Comparison of ENCODE assay signal across 22 cellular contexts in the genomic region with DNA sequence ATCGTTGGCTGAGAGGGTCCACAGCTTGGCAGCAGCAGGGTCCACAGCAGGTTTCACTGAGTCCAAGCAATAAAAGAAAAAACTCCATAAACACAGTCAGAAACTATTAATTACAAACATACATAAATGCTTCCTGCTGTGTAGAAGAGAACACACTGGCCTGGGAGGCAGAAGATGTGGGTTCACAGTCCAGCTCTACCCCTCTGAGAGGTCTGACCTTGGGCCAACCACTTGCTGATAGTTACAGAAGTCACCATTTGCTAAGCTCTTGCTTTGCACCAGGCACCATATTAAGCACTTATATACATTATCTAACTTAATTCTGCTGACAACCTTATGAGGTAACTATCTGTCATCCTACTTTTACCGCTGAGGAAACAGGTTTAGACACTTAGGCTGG. TPM values are rescaled to one million over a fixed set of nuclear protein-coding genes. Genes with fewer than 3 reads are reported as not detected.
"Had no signal": no experiment of that assay in that cellular context is flagged by ENCODE, and none has a peak within 500 bp of the region (broad histone marks: within the 10 kb centered on the region; RNA-seq: fewer than 3 reads in every experiment).

No MANE protein-coding gene starts in this region.

- H3K4me1 ChIP-seq: left lung, upper lobe of right lung had no signal

- H3K9me3 Mint-ChIP-seq: activated CD4-positive, alpha-beta memory T cell treated with anti-CD3 and anti-CD28 coated beads for 36 hours; stimulated activated memory B cell treated with anti-CD40 and anti-IgM and Interleukin-4, amounts not matched to agents 10 μg/mL and 1 μg/mL and 100 μg/mL, for 72 hours had no signal

- H3K27me3 ChIP-seq: brain microvascular endothelial cell, dorsolateral prefrontal cortex, left lung, upper lobe of right lung had no signal

- H3K4me3 Mint-ChIP-seq: activated CD4-positive, alpha-beta memory T cell treated with anti-CD3 and anti-CD28 coated beads for 36 hours; naive B cell; stimulated activated memory B cell treated with anti-CD40 and anti-IgM and Interleukin-4, amounts not matched to agents 10 μg/mL and 1 μg/mL and 100 μg/mL, for 72 hours had no signal

- H3K9me3 ChIP-seq: left lung, thoracic aorta, upper lobe of right lung had no signal

- DNase-seq: activated CD4-positive, alpha-beta memory T cell treated with anti-CD3 and anti-CD28 coated beads for 36 hours; activated effector memory CD4-positive, alpha-beta T cell treated with Interleukin-2 at 50 U/mL for 16 hours; activated T-cell treated with anti-CD3 and anti-CD28 coated beads, Interleukin-2, amount 50 U/mL, for 48 hours; aorta; brain microvascular endothelial cell; central memory CD4-positive, alpha-beta T cell; dorsolateral prefrontal cortex; foreskin melanocyte; left lung; mammary epithelial cell; naive B cell; stimulated activated CD4-positive, alpha-beta T cell treated with anti-CD3 and anti-CD28 coated beads, Interleukin-4, amount 100 ng/mL, for 24 hours; SW 1271; upper lobe of right lung; WERI-Rb-1 had no signal

- H3K27ac Mint-ChIP-seq: activated CD4-positive, alpha-beta memory T cell treated with anti-CD3 and anti-CD28 coated beads for 36 hours; stimulated activated memory B cell treated with anti-CD40 and anti-IgM and Interleukin-4, amounts not matched to agents 10 μg/mL and 1 μg/mL and 100 μg/mL, for 72 hours had no signal

- H3K27ac ChIP-seq: brain microvascular endothelial cell, dorsolateral prefrontal cortex, left lung, thoracic aorta, upper lobe of right lung, WERI-Rb-1 had no signal

- H3K27me3 Mint-ChIP-seq: activated CD4-positive, alpha-beta memory T cell treated with anti-CD3 and anti-CD28 coated beads for 36 hours; naive B cell; stimulated activated memory B cell treated with anti-CD40 and anti-IgM and Interleukin-4, amounts not matched to agents 10 μg/mL and 1 μg/mL and 100 μg/mL, for 72 hours had no signal

- H3K4me1 Mint-ChIP-seq: naive B cell; stimulated activated memory B cell treated with anti-CD40 and anti-IgM and Interleukin-4, amounts not matched to agents 10 μg/mL and 1 μg/mL and 100 μg/mL, for 72 hours had no signal

- ATAC-seq: left lung; sciatic nerve; stimulated activated memory B cell treated with anti-CD40 and anti-IgM and Interleukin-4, amounts not matched to agents 10 μg/mL and 1 μg/mL and 100 μg/mL, for 72 hours; upper lobe of right lung had no signal

- H3K4me3 ChIP-seq: dorsolateral prefrontal cortex, left lung, thoracic aorta, upper lobe of right lung had no signal

RNA-seq across cellular contexts. Expression of gene CCL17, which starts 27.9 kb away (rescaled TPM):
- total RNA-seq: mammary epithelial cell; osteocyte; pulmonary artery endothelial cell; sciatic nerve; T-helper 2 cell treated with Interferon-gamma antibody and Interleukin-4, amounts not matched to agents 100 ng/mL and 5 ng/mL, for 36 hours; thoracic aorta had no signal
- polyA plus RNA-seq: aorta, keratinocyte, mammary epithelial cell had no signal
